Comparison of ENCODE assay signal across 8 cellular contexts in genomic region chr20:8313073-8313472, GRCh38.
"Had no signal": no experiment of that assay in that cellular context is flagged by ENCODE, and none has a peak within 500 bp of the region (broad histone marks: within the 10 kb centered on the region; RNA-seq: fewer than 3 reads in every experiment).

No MANE protein-coding gene starts in this region.

- FAIRE-seq: G401.6, GM12878, GM12891, GM12892, GM18507, GM19239 had no signal

- DNase-seq: GDM1, GF-D8 had no signal

- ATAC-seq: GM12878 had no signal

- H3K4me3 ChIP-seq: GM12878 had no signal
